Comparison of ENCODE assay signal across 8 cellular contexts in genomic region chr1:27491748-27492700, GRCh38. TPM values are rescaled to one million over a fixed set of nuclear protein-coding genes. Genes with fewer than 3 reads are reported as not detected.
DNase-seq lines count a peak whose midpoint lies in the region; ATAC-seq and TF ChIP-seq lines count a peak whose summit lies in the region.

No MANE protein-coding gene starts in this region.

- H3K27me3 ChIP-seq in WERI-Rb-1 (ENCODE audit: insufficient read depth, low read depth, severe bottlenecking) (no peaks in the 10 kb centered on the region), skeletal muscle satellite cell (ENCODE audit: control insufficient read depth, insufficient read depth, low read length) (no peaks in the 10 kb centered on the region)

- no peak overlapping the region for H3K27ac Mint-ChIP-seq in activated T-helper 17 cell treated with anti-CD3 and anti-CD28 coated beads, Interleukin-2, amount 50 U/mL, for 72 hours

- DNase-seq in GM13977 (ENCODE audit: low spot score): peak; percentile 23
- DNase-seq in WERI-Rb-1: no peak
- peak; percentile 61 for DNase-seq in left ventricle myocardium superior
- DNase-seq in GM19240 (ENCODE audit: insufficient read length, low spot score): no peak
- DNase-seq in NCI-H1092 treated with DMSO at 0.1 percent for 48 hours (lab: John Stamatoyannopoulos, UW): no peak

- no peak overlapping the region for H3K4me3 ChIP-seq in WERI-Rb-1 (ENCODE audit: low read depth, low read length)
- H3K4me3 ChIP-seq in skeletal muscle satellite cell (ENCODE audit: low read length): no peak overlapping the region

- TF ChIP-seq CTCF in GM13977 (IDR thresholded peaks at IDR 0.05; ENCODE audit: extremely low read depth, insufficient read depth, missing control alignments) (no peak), WERI-Rb-1 (IDR thresholded peaks at IDR 0.05; ENCODE audit: low read depth, low read length) (no peak)

- H3K4me1 Mint-ChIP-seq in activated T-helper 17 cell treated with anti-CD3 and anti-CD28 coated beads, Interleukin-2, amount 50 U/mL, for 72 hours: peaks cover 14% of the 10 kb centered on the region

- no peaks in the 10 kb centered on the region for H3K9me3 Mint-ChIP-seq in activated T-helper 17 cell treated with anti-CD3 and anti-CD28 coated beads, Interleukin-2, amount 50 U/mL, for 72 hours

- peak overlapping the region; percentile 41 for H3K9ac ChIP-seq in skeletal muscle satellite cell (ENCODE audit: low read depth, low read length)

- H3K4me2 ChIP-seq in skeletal muscle satellite cell (ENCODE audit: low read length): no peak overlapping the region

- H3K36me3 ChIP-seq in WERI-Rb-1 (peaks cover 5% of the 10 kb centered on the region; the same call in 1 of the 2 replicates), skeletal muscle satellite cell (ENCODE audit: insufficient read depth, low read length) (no peaks in the 10 kb centered on the region)

- in situ Hi-C loops in GM13977 (cut with MboI; ENCODE audit: low pct_unique_long_range_greater_than_20kb, low sequenced_read_pairs, unreplicated experiment): no loop called here

- H3K4me1 ChIP-seq in skeletal muscle satellite cell (ENCODE audit: control insufficient read depth, insufficient read depth, low read length): peaks cover 12% of the 10 kb centered on the region

- intact Hi-C loops in left ventricle myocardium superior (cut with micrococcal nuclease): loop anchor here (1.0 kb wide), 1 partner anchor 12 kb away; no protein-coding TSS in a partner anchor

- H3K36me3 Mint-ChIP-seq in activated T-helper 17 cell treated with anti-CD3 and anti-CD28 coated beads, Interleukin-2, amount 50 U/mL, for 72 hours (ENCODE audit: low read depth): peaks cover 24% of the 10 kb centered on the region

- H3K4me3 Mint-ChIP-seq in activated T-helper 17 cell treated with anti-CD3 and anti-CD28 coated beads, Interleukin-2, amount 50 U/mL, for 72 hours: no peak overlapping the region

- peak overlapping the region; percentile 14; the same call in 1 of the 2 replicates for H3K27ac ChIP-seq in WERI-Rb-1

- ATAC-seq in left ventricle myocardium superior: peak; percentile 1
- no peak for ATAC-seq in GM19463 (IDR thresholded peaks at IDR 0.05; ENCODE audit: unreplicated experiment)
- ATAC-seq in activated T-helper 17 cell treated with anti-CD3 and anti-CD28 coated beads, Interleukin-2, amount 50 U/mL, for 72 hours (replicated peaks): no peak

- no peaks in the 10 kb centered on the region for H3K27me3 Mint-ChIP-seq in activated T-helper 17 cell treated with anti-CD3 and anti-CD28 coated beads, Interleukin-2, amount 50 U/mL, for 72 hours

- no peaks in the 10 kb centered on the region for H3K9me3 ChIP-seq in WERI-Rb-1 (ENCODE audit: severe bottlenecking)
- no peaks in the 10 kb centered on the region for H3K9me3 ChIP-seq in skeletal muscle satellite cell (replicated peaks; ENCODE audit: low read length)

RNA-seq across cellular contexts. Expression of gene WASF2, which starts 2.1 kb away (rescaled TPM):
- total RNA-seq in left ventricle myocardium superior: 59.1 TPM
- total RNA-seq in skeletal muscle satellite cell (2012; rRNA removed): 17.2 and 18.6 TPM in 2 replicates
- 100 to 1,000 TPM in 1 of 2 donors, 10 to 100 TPM in 1; 85.7 to 125 TPM for total RNA-seq in activated T-helper 17 cell treated with anti-CD3 and anti-CD28 coated beads, Interleukin-2, amount 50 U/mL, for 72 hours

Comparison
In these comparisons a context has a peak if more than half of its experiments do, and no peak if none do; other contexts are left out.
1. DNase-seq: peak in GM13977 (single experiment) and left ventricle myocardium superior (single experiment); none in WERI-Rb-1 (single experiment), GM19240 (single experiment) and NCI-H1092 treated with DMSO at 0.1 percent for 48 hours (single experiment).